ENCODE assay signal across 1 cellular context in genomic region chr5:137215780-137216179, GRCh38.
TF ChIP-seq lines count a peak whose summit lies in the region.

No MANE protein-coding gene starts in this region.

TF ChIP-seq in HepG2, 621 proteins besides CTCF, POLR2A, EP300 and RAD21 (continued from another document):
- no peak for TF ChIP-seq ZGPAT (CRISPR knock-in tag; IDR thresholded peaks at IDR 0.05)
- TF ChIP-seq ZNF879 (CRISPR knock-in tag; IDR thresholded peaks at IDR 0.05) = no peak
- no peak for TF ChIP-seq MTA3 (CRISPR knock-in tag; IDR thresholded peaks at IDR 0.05)
- no peak for TF ChIP-seq ZNF460 (CRISPR knock-in tag; IDR thresholded peaks at IDR 0.05; ENCODE audit: borderline replicate concordance)
- TF ChIP-seq ATF3 (CRISPR knock-in tag; IDR thresholded peaks at IDR 0.05) = no peak
- TF ChIP-seq STAG1 (CRISPR knock-in tag; IDR thresholded peaks at IDR 0.05) = no peak
- no peak for TF ChIP-seq NR0B2 (CRISPR knock-in tag; IDR thresholded peaks at IDR 0.05)
- no peak for TF ChIP-seq MAFF (IDR thresholded peaks at IDR 0.05; ENCODE audit: low read depth, low read length)
- TF ChIP-seq BCL6 (CRISPR knock-in tag; IDR thresholded peaks at IDR 0.05) = 0 out of 2 replicates have a peak, but pooled peaks have one; percentile 43
- no peak for TF ChIP-seq KDM4B (CRISPR knock-in tag; IDR thresholded peaks at IDR 0.05)
- no peak for TF ChIP-seq AKAP8 (CRISPR knock-in tag; IDR thresholded peaks at IDR 0.05)
- no peak for TF ChIP-seq MBNL3 (CRISPR knock-in tag; conservative IDR thresholded peaks at IDR 0.05)
- TF ChIP-seq POLR2AphosphoS2 (IDR thresholded peaks at IDR 0.05; ENCODE audit: low read depth, low read length) = no peak
- TF ChIP-seq POGK (CRISPR knock-in tag; conservative IDR thresholded peaks at IDR 0.05) = no peak
- no peak for TF ChIP-seq ZNF383 (CRISPR knock-in tag; IDR thresholded peaks at IDR 0.05; ENCODE audit: borderline replicate concordance)
- TF ChIP-seq FOXA3 (CRISPR knock-in tag; IDR thresholded peaks at IDR 0.05) = no peak
- no peak for TF ChIP-seq HES4 (CRISPR knock-in tag; IDR thresholded peaks at IDR 0.05; ENCODE audit: borderline replicate concordance)
- TF ChIP-seq RARA (CRISPR knock-in tag; IDR thresholded peaks at IDR 0.05) = peak; percentile 88
- no peak for TF ChIP-seq MZF1 (CRISPR knock-in tag; IDR thresholded peaks at IDR 0.05; ENCODE audit: borderline replicate concordance)
- TF ChIP-seq ZNF512 (CRISPR knock-in tag; IDR thresholded peaks at IDR 0.05) = no peak
- TF ChIP-seq CAMTA2 (CRISPR knock-in tag; IDR thresholded peaks at IDR 0.05; ENCODE audit: borderline replicate concordance) = no peak
- peak; percentile 53 for TF ChIP-seq RXRB (CRISPR knock-in tag; IDR thresholded peaks at IDR 0.05; ENCODE audit: borderline replicate concordance)
- no peak for TF ChIP-seq FOXA1 (IDR thresholded peaks at IDR 0.05)
- TF ChIP-seq FOXA1 (CRISPR knock-in tag; IDR thresholded peaks at IDR 0.05) = no peak
- TF ChIP-seq ZNF451 (CRISPR knock-in tag; IDR thresholded peaks at IDR 0.05) = no peak
- no peak for TF ChIP-seq PLSCR1 (CRISPR knock-in tag; IDR thresholded peaks at IDR 0.05; ENCODE audit: borderline replicate concordance)
- TF ChIP-seq SYNCRIP (IDR thresholded peaks at IDR 0.05; ENCODE audit: insufficient read depth, low read depth, low read length) = no peak
- TF ChIP-seq ZMAT5 (CRISPR knock-in tag; IDR thresholded peaks at IDR 0.05; ENCODE audit: borderline replicate concordance, low read depth) = no peak
- no peak for TF ChIP-seq AGO2 (optimal IDR thresholded peaks at IDR 0.05; ENCODE audit: low read depth, low read length)
- TF ChIP-seq HOXA9 (CRISPR knock-in tag; IDR thresholded peaks at IDR 0.05; ENCODE audit: borderline replicate concordance) = no peak
- no peak for TF ChIP-seq NFE2L1 (CRISPR knock-in tag; IDR thresholded peaks at IDR 0.05; ENCODE audit: borderline replicate concordance)
- no peak for TF ChIP-seq ATF1 (CRISPR knock-in tag; IDR thresholded peaks at IDR 0.05)
- no peak for TF ChIP-seq GABPA (IDR thresholded peaks at IDR 0.05; ENCODE audit: low read depth, low read length)
- no peak for TF ChIP-seq GABPA (CRISPR knock-in tag; IDR thresholded peaks at IDR 0.05; ENCODE audit: low read depth)
- TF ChIP-seq HCFC1 (IDR thresholded peaks at IDR 0.05; ENCODE audit: low read depth, low read length) = no peak
- TF ChIP-seq ASH2L (IDR thresholded peaks at IDR 0.05; ENCODE audit: insufficient read length, low read depth, low read length) = no peak
